14 cellular contexts compared by ENCODE assay signal in the genomic region with DNA sequence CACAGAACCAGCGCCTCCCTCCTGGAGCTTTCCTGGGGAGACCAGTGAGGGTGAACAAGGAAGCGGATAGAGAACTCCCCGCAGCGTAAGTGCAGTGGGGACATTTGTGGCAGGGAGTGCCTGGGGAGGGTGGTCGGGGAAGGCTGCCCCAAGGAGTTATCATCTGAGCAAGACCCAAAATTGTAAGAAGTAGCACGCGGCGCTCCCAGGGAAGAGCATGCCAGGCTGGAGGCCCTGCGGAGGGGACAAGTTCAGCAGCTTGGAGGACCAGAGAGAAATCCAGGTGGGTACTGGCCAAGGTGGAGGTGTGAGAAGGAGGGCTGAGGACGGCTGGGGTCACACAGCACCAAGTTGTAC. TPM values are rescaled to one million over a fixed set of nuclear protein-coding genes. Genes with fewer than 3 reads are reported as not detected.
DNase-seq lines count a peak whose midpoint lies in the region; ATAC-seq, FAIRE-seq and TF ChIP-seq lines count a peak whose summit lies in the region.
"Had no signal": no experiment of that assay in that cellular context is flagged by ENCODE, and none has a peak within 500 bp of the region (broad histone marks: within the 10 kb centered on the region; RNA-seq: fewer than 3 reads in every experiment).

No MANE protein-coding gene starts in this region.

- H3K9me3 ChIP-seq in HepG2 (ENCODE audit: low read length): 0 out of 2 replicates have a peak, but pooled peaks cover 11% of the 10 kb centered on the region
- no peaks in the 10 kb centered on the region for H3K9me3 ChIP-seq in right lobe of liver
- H3K9me3 ChIP-seq in GM12878 (replicated peaks; ENCODE audit: control insufficient read depth, insufficient read depth, low read length): peaks cover 7% of the 10 kb centered on the region; the same call in 2 of the 3 replicates
- H3K9me3 ChIP-seq in small intestine (ENCODE audit: control insufficient read depth, low read depth): no peaks in the 10 kb centered on the region
- H3K9me3 ChIP-seq: tibial artery had no signal

- FAIRE-seq in HepG2 (lab: Jason Lieb, UNC): no peak
- no peak for FAIRE-seq in GM12878 (lab: Jason Lieb, UNC)
- FAIRE-seq in small intestine (lab: Jason Lieb, UNC): no peak
- FAIRE-seq: colon, endothelial cell of umbilical vein had no signal

- H2AFZ ChIP-seq in HepG2 (ENCODE audit: low read length) (no peak overlapping the region), GM12878 (ENCODE audit: control insufficient read depth, low read depth, low read length) (peak overlapping the region; percentile 29; the same call in 1 of the 2 replicates)

- intact Hi-C loops in HepG2 (cut with micrococcal nuclease; ENCODE audit: unreplicated experiment): no loop called here
- intact Hi-C loops in right lobe of liver (cut with DNase I): no loop called here
- intact Hi-C loops in GM12878 (cut with micrococcal nuclease; ENCODE audit: unreplicated experiment): loop anchor here (5.0 kb wide), 1 partner anchor 370 kb away; no protein-coding TSS in a partner anchor

- SMC1A ChIA-PET in GM12878 (lab: Charles Lee; ENCODE audit: uncharacterized antibody, unreplicated experiment): interaction anchor here (1.1 to 1.8 kb wide), 4 partner anchors 50 to 350 kb away, joined by 3 to 6 read pairs (median 5); no protein-coding TSS in a partner anchor

- no peak for DNase-seq in HepG2 (ENCODE audit: low spot score)
- no peak for DNase-seq in right lobe of liver
- DNase-seq in NCI-H69 (lab: John Stamatoyannopoulos, UW): peak; percentile 17
- no peak for DNase-seq in GM12878 (ENCODE audit: low read depth, low spot score)
- DNase-seq in NCI-H2171 treated with DMSO at 0.1 percent for 48 hours (lab: John Stamatoyannopoulos, UW): no peak
- no peak for DNase-seq in medulla oblongata (ENCODE audit: extremely low spot score)
- DNase-seq in small intestine: no peak
- DNase-seq: GOT3, NCI-H2029 treated with DMSO at 0.1 percent for 48 hours, tibial artery had no signal

- TF ChIP-seq POLR2A in HepG2 (IDR thresholded peaks at IDR 0.05; ENCODE audit: insufficient read depth in 1 of 2, low read depth in 2 of 2, low read length in 2 of 2): no peak
- TF ChIP-seq POLR2A in right lobe of liver (IDR thresholded peaks at IDR 0.05): no peak
- TF ChIP-seq POLR2A in GM12878 (IDR thresholded peaks at IDR 0.05; ENCODE audit: low read depth, low read length): no peak

- RAD21 ChIA-PET in GM12878 (lab: Charles Lee; ENCODE audit: unreplicated experiment): no interaction called here

- 50% methylated on average over 10 of the region's 10 CpGs for WGBS in HepG2 (ENCODE audit: low lambda C conversion rate)
- WGBS in right lobe of liver (ENCODE audit: insufficient coverage, low coverage, low lambda C conversion rate, missing lambda C conversion rate): 53% methylated on average over 3 of the region's 10 CpGs
- 51% methylated on average over 10 of the region's 10 CpGs for WGBS in GM12878 (ENCODE audit: insufficient coverage, insufficient replicate concordance, low lambda C conversion rate, missing lambda C conversion rate)
- 48 to 62% (median 59%) methylated on average over 10 of the region's 10 CpGs for WGBS in small intestine, 3 donors

- H4K20me1 ChIP-seq in HepG2 (ENCODE audit: insufficient read depth, low read length) (no peaks in the 10 kb centered on the region), GM12878 (ENCODE audit: control insufficient read depth, insufficient read depth) (no peaks in the 10 kb centered on the region)

- CTCF ChIA-PET in HepG2 (lab: Yijun Ruan, JAX; ENCODE audit: low intra/inter-chr PET ratio, low total read pairs): interaction anchor here (1.1 to 4.2 kb wide), 2 partner anchors 14 to 57 kb away, joined by 4 to 76 read pairs; no protein-coding TSS in a partner anchor
- CTCF ChIA-PET in GM12878 (lab: Yijun Ruan, JAX): interaction anchor here (0.6 to 2.5 kb wide), 3 partner anchors 54 to 224 kb away, joined by 3 to 16 read pairs (median 9); no protein-coding TSS in a partner anchor

- TF ChIP-seq CTCF in HepG2 (CRISPR knock-in tag; IDR thresholded peaks at IDR 0.05) (no peak), right lobe of liver (IDR thresholded peaks at IDR 0.05) (no peak), GM12878 (IDR thresholded peaks at IDR 0.05 in 2 of 3, conservative IDR thresholded peaks at IDR 0.05 in 1 of 3; ENCODE audit: control insufficient read depth in 2 of 3, extremely low read depth in 1 of 3, insufficient read depth in 1 of 3, low read depth in 3 of 3, low read length in 3 of 3) (no peak)

- TF ChIP-seq RAD21 in HepG2 (CRISPR knock-in tag; IDR thresholded peaks at IDR 0.05) (no peak), GM12878 (IDR thresholded peaks at IDR 0.05; ENCODE audit: insufficient read depth, low read depth, low read length) (no peak)

- H3K4me1 ChIP-seq in HepG2 (ENCODE audit: insufficient read depth, low read length): peaks cover 7% of the 10 kb centered on the region
- H3K4me1 ChIP-seq in right lobe of liver: no peaks in the 10 kb centered on the region
- no peaks in the 10 kb centered on the region; the same call in 1 of the 2 replicates for H3K4me1 ChIP-seq in GM12878 (ENCODE audit: control insufficient read depth, insufficient read depth, low read length)
- H3K4me1 ChIP-seq in small intestine (ENCODE audit: control insufficient read depth in 2 of 2, insufficient read depth in 1 of 2, low read depth in 1 of 2, low read length in 1 of 2): no peaks in the 10 kb centered on the region
- H3K4me1 ChIP-seq: heart right ventricle, tibial artery had no signal

- no peak overlapping the region for H3K27ac ChIP-seq in HepG2 (ENCODE audit: extremely low read length, insufficient read depth, low read length)
- no peak overlapping the region for H3K27ac ChIP-seq in right lobe of liver
- H3K27ac ChIP-seq in GM12878 (ENCODE audit: control insufficient read depth, insufficient read depth): no peak overlapping the region
- no peak overlapping the region for H3K27ac ChIP-seq in small intestine (ENCODE audit: low read depth in 1 of 2, low read length in 1 of 2)
- H3K27ac ChIP-seq: heart right ventricle, tibial artery had no signal

- BruUV-seq in HepG2 (replicated peaks; lab: Mats Ljungman, UMichigan) (no TSS peak), GM12878 (replicated peaks; lab: Mats Ljungman, UMichigan) (no TSS peak)

- H3K79me2 ChIP-seq in HepG2 (ENCODE audit: insufficient read depth, low read length) (no peaks in the 10 kb centered on the region), GM12878 (ENCODE audit: control insufficient read depth, insufficient read depth, low read length) (no peaks in the 10 kb centered on the region)

- peak; percentile 38 for ATAC-seq in HepG2
- no peak for ATAC-seq in right lobe of liver
- no peak for ATAC-seq in GM12878

- TF ChIP-seq EP300 in HepG2 (IDR thresholded peaks at IDR 0.05; ENCODE audit: low read depth in 2 of 2, low read length in 2 of 2) (no peak), HepG2 (CRISPR knock-in tag; IDR thresholded peaks at IDR 0.05; ENCODE audit: borderline replicate concordance) (no peak), GM12878 (IDR thresholded peaks at IDR 0.05; ENCODE audit: borderline replicate concordance in 1 of 2, control insufficient read depth in 1 of 2, low read depth in 2 of 2, low read length in 2 of 2) (no peak)

- H3K9ac ChIP-seq in HepG2 (ENCODE audit: insufficient read depth, low read depth, low read length) (no peak overlapping the region), GM12878 (ENCODE audit: control insufficient read depth, insufficient read depth, low read length) (no peak overlapping the region)

- peak overlapping the region; percentile 66 for H3K4me2 ChIP-seq in HepG2 (ENCODE audit: low read depth, low read length)
- peak overlapping the region; percentile 67 for H3K4me2 ChIP-seq in GM12878 (ENCODE audit: control insufficient read depth, insufficient read depth)

- POLR2A ChIA-PET in HepG2 (lab: Yijun Ruan, JAX) (interaction anchor here (1.8 kb wide), 1 partner anchor 14 kb away, joined by 9 read pairs; no protein-coding TSS in a partner anchor), GM12878 (lab: Charles Lee) (no interaction called here)

- H3K27me3 ChIP-seq in HepG2 (ENCODE audit: control insufficient read depth in 1 of 2, insufficient read depth in 2 of 2, low read length in 2 of 2): peaks cover 3 to 15% of the 10 kb centered on the region in 2 experiments; a peak in 4 of 5 replicates
- H3K27me3 ChIP-seq in right lobe of liver: no peaks in the 10 kb centered on the region
- no peaks in the 10 kb centered on the region; a peak in 1 of 4 replicates for H3K27me3 ChIP-seq in GM12878 (replicated peaks in 1 of 2; ENCODE audit: control insufficient read depth in 2 of 2, insufficient read depth in 2 of 2, low read length in 1 of 2)
- no peaks in the 10 kb centered on the region for H3K27me3 ChIP-seq in small intestine (ENCODE audit: control insufficient read depth in 2 of 2, insufficient read depth in 2 of 2, low read length in 2 of 2)

- in situ Hi-C loops in HepG2 (cut with HindIII; ENCODE audit: extremely low pct_ligation_motif_present, low pct_unique_long_range_greater_than_20kb) (loop anchor here (5.0 kb wide), 1 partner anchor 55 kb away; no protein-coding TSS in a partner anchor), GM12878 (cut with MboI) (loop anchor here (5.0 kb wide), 1 partner anchor 55 kb away; no protein-coding TSS in a partner anchor)

- no peaks in the 10 kb centered on the region for H3K36me3 ChIP-seq in HepG2 (replicated peaks in 1 of 2; ENCODE audit: control insufficient read depth in 1 of 2, insufficient read depth in 2 of 2, low read length in 2 of 2)
- no peaks in the 10 kb centered on the region for H3K36me3 ChIP-seq in right lobe of liver
- H3K36me3 ChIP-seq in GM12878 (ENCODE audit: control insufficient read depth in 2 of 2, insufficient read depth in 2 of 2, low read length in 1 of 2): no peaks in the 10 kb centered on the region
- H3K36me3 ChIP-seq in small intestine (ENCODE audit: control insufficient read depth in 2 of 2, insufficient read depth in 2 of 2, low read length in 2 of 2): no peaks in the 10 kb centered on the region
- H3K36me3 ChIP-seq: heart right ventricle, tibial artery had no signal

- peak overlapping the region in 1 of 3 experiments; percentile 57; a peak in 2 of 6 replicates for H3K4me3 ChIP-seq in HepG2 (replicated peaks in 1 of 3; ENCODE audit: insufficient read depth in 1 of 3, low read depth in 2 of 3, low read length in 3 of 3)
- no peak overlapping the region for H3K4me3 ChIP-seq in right lobe of liver
- 0 out of 2 replicates have a peak overlapping the region, but pooled peaks have one; percentile 9 for H3K4me3 ChIP-seq in GM12878
- no peak overlapping the region for H3K4me3 ChIP-seq in small intestine (ENCODE audit: low read depth in 1 of 2, low read length in 2 of 2)
- H3K4me3 ChIP-seq: heart right ventricle, tibial artery had no signal

RNA-seq across cellular contexts. Expression of gene RIMBP2, which starts 46.2 kb away (rescaled TPM):
- not detected in 2 replicates for total RNA-seq in HepG2 (2016; rRNA removed; fragmentation: Illumina TruSeq; extraction: Trizol)
- total RNA-seq in HepG2 (2016; cell fraction: cytosol; rRNA removed; fragmentation: Illumina TruSeq; extraction: Trizol; ENCODE audit: low read depth): not detected in 2 replicates
- total RNA-seq in HepG2 (2016; cell fraction: insoluble cytoplasmic fraction; rRNA removed; fragmentation: Illumina TruSeq; extraction: Trizol): not detected in 2 replicates
- total RNA-seq in HepG2 (2016; cell fraction: membrane; rRNA removed; fragmentation: Illumina TruSeq; extraction: Trizol): not detected in 2 replicates
- total RNA-seq in HepG2 (2016; cell fraction: nucleus; rRNA removed; fragmentation: Illumina TruSeq; extraction: Trizol): not detected in 2 replicates
- polyA plus RNA-seq in HepG2 (2011; rRNA removed): 0.03 TPM in 1 of 2 replicates, not detected in the other
- polyA plus RNA-seq in HepG2 (2011; cell fraction: cytosol; rRNA removed): 0.03 TPM in 1 of 2 replicates, not detected in the other
- 0.06 and 0.09 TPM in 2 replicates for polyA plus RNA-seq in HepG2 (2011; cell fraction: nucleus; rRNA removed)
- polyA plus RNA-seq in HepG2 (2012): not detected in 2 replicates
- polyA plus RNA-seq in HepG2 (2016; cell fraction: cytosol; fragmentation: Illumina TruSeq; extraction: Trizol; ENCODE audit: low read depth): not detected in 2 replicates
- polyA plus RNA-seq in HepG2 (2016; cell fraction: insoluble cytoplasmic fraction; fragmentation: Illumina TruSeq; extraction: Trizol; ENCODE audit: low read depth): not detected in 2 replicates
- not detected in 2 replicates for polyA plus RNA-seq in HepG2 (2016; cell fraction: membrane; fragmentation: Illumina TruSeq; extraction: Trizol; ENCODE audit: low read depth)
- polyA plus RNA-seq in HepG2 (2016; cell fraction: nucleus; fragmentation: Illumina TruSeq; extraction: Trizol; ENCODE audit: insufficient read depth, low read depth): not detected in 2 replicates
- 0.08 TPM in 1 of 2 replicates, not detected in the other for polyA minus RNA-seq in HepG2 (2011; rRNA and poly(A)+ RNA removed; ENCODE audit: low replicate concordance)
- not detected in 2 replicates for polyA minus RNA-seq in HepG2 (2011; cell fraction: cytosol; rRNA and poly(A)+ RNA removed)
- polyA minus RNA-seq in HepG2 (2011; cell fraction: nucleus; rRNA and poly(A)+ RNA removed): not detected in 2 replicates
- under 1 TPM in 2 of 6 experiments, not detected in 4; 0.04 to 0.19 TPM for total RNA-seq in right lobe of liver
- 139 and 149 TPM in 2 replicates for total RNA-seq in GM12878 (2013; cell fraction: nucleolus; rRNA removed)
- total RNA-seq in GM12878 (2014; rRNA removed): 0.06 and 0.22 TPM in 2 replicates
- 0.04 and 0.09 TPM in 2 replicates for total RNA-seq in GM12878 (2014; rRNA removed; fragmentation: Illumina TruSeq; extraction: Trizol)
- total RNA-seq in GM12878 (2021): 0.41 and 0.43 TPM in 2 replicates
- polyA plus RNA-seq in GM12878 (2011; ENCODE audit: low read depth): 1.8 TPM
- polyA plus RNA-seq in GM12878 (2011; rRNA removed): 1.4 and 2.9 TPM in 2 replicates
- 1.4 and 1.5 TPM in 2 replicates for polyA plus RNA-seq in GM12878 (2011; cell fraction: cytosol; rRNA removed)
- 9.4 and 9.6 TPM in 2 replicates for polyA plus RNA-seq in GM12878 (2011; cell fraction: nucleus; rRNA removed)
- polyA plus RNA-seq in GM12878 (2012): 2.9 and 4.5 TPM in 2 replicates
- polyA plus RNA-seq in GM12878 (2014; fragmentation: Illumina TruSeq; extraction: Trizol): 0.07 TPM in 1 of 2 replicates, not detected in the other
- polyA plus RNA-seq in GM12878 (2014; fragmentation: Nextera tagmentation; extraction: Ambion mirVana): under 1 TPM in 1 of 2 experiments, not detected in 1; 0.04 TPM
- 0.08 and 0.11 TPM in 2 replicates for polyA plus RNA-seq in GM12878 (2014; rRNA removed)
- under 1 TPM; 0.06 to 0.24 TPM for polyA plus RNA-seq in GM12878 (2016; fragmentation: Nextera tagmentation; extraction: Ambion mirVana)
- polyA minus RNA-seq in GM12878 (2011; rRNA and poly(A)+ RNA removed): 2.0 and 3.5 TPM in 2 replicates
- 0.52 and 0.80 TPM in 2 replicates for polyA minus RNA-seq in GM12878 (2011; cell fraction: cytosol; rRNA and poly(A)+ RNA removed)
- 1.8 and 6.6 TPM in 2 replicates for polyA minus RNA-seq in GM12878 (2011; cell fraction: nucleus; rRNA and poly(A)+ RNA removed)
- polyA plus RNA-seq in small intestine: 1 to 10 TPM in 1 of 3 donors, under 1 TPM in 2; 0.22 to 4.2 (median 0.27) TPM
- total RNA-seq: endothelial cell of umbilical vein had no signal
- polyA plus RNA-seq: immature natural killer cell had no signal
